Comparison of ENCODE assay signal across 9 cellular contexts in genomic region chr19:39506598-39506943, GRCh38. TPM values are rescaled to one million over a fixed set of nuclear protein-coding genes. Genes with fewer than 3 reads are reported as not detected.
A peak's percentile ranks its signal among the peaks of the same experiment; 100 is the strongest.
DNase-seq lines count a peak whose midpoint lies in the region; ATAC-seq and TF ChIP-seq lines count a peak whose summit lies in the region.
"Had no signal": no experiment of that assay in that cellular context is flagged by ENCODE, and none has a peak within 500 bp of the region (broad histone marks: within the 10 kb centered on the region; RNA-seq: fewer than 3 reads in every experiment).

No MANE protein-coding gene starts in this region.

- no peaks in the 10 kb centered on the region for H3K36me3 ChIP-seq in thoracic aorta

- H3K27me3 Mint-ChIP-seq in activated naive CD4-positive, alpha-beta T cell treated with anti-CD3 and anti-CD28 coated beads, Interleukin-2, amount 10 ng/mL, durations not matched to agents 7 days and 5 days, result peaks cover 79% of the 10 kb centered on the region
- peaks cover 37% of the 10 kb centered on the region for H3K27me3 Mint-ChIP-seq in activated T-helper 2 cell treated with anti-CD3 and anti-CD28 coated beads, Interferon-gamma antibody, Interleukin-2, Interleukin-4, amounts not matched to agents 10 μg/mL and 5 μg/mL and 100 μg/mL, durations not matched to agents 14 hours and 24 hours and 36 hours (ENCODE audit: low read depth)
- H3K27me3 Mint-ChIP-seq in immature natural killer cell (ENCODE audit: low read depth in 3 of 3) (peaks cover 18 to 30% (median 26%) of the 10 kb centered on the region in 3 donors), CD14-positive monocyte (ENCODE audit: low read depth in 3 of 3) (peaks cover 45 to 80% (median 62%) of the 10 kb centered on the region in 3 donors)

- peaks cover 0 to 12% of the 10 kb centered on the region in 2 donors for H3K4me1 ChIP-seq in thoracic aorta (ENCODE audit: control insufficient read depth in 1 of 2, low read depth in 2 of 2)

- DNase-seq in activated naive CD4-positive, alpha-beta T cell treated with anti-CD3 and anti-CD28 coated beads, Interleukin-2, amount 10 ng/mL, durations not matched to agents 7 days and 5 days, result no peak
- no peak for DNase-seq in activated naive CD4-positive, alpha-beta T cell treated with Interleukin-2 at 50 U/mL for 16 hours
- no peak for DNase-seq in activated T-helper 2 cell treated with anti-CD3 and anti-CD28 coated beads, Interferon-gamma antibody, Interleukin-2, Interleukin-4, amounts not matched to agents 10 μg/mL and 5 μg/mL and 100 μg/mL, durations not matched to agents 14 hours and 24 hours and 36 hours (ENCODE audit: low spot score)
- DNase-seq in immature natural killer cell, result no peak
- no peak for DNase-seq in thoracic aorta (ENCODE audit: low spot score)
- DNase-seq in NCI-H2227 treated with DMSO at 0.1 percent for 48 hours (lab: John Stamatoyannopoulos, UW), result no peak
- DNase-seq in CD14-positive monocyte (ENCODE audit: low spot score), result no peak
- DNase-seq: SIG-M5 had no signal

- peak overlapping the region; percentile 58 for H3K4me3 Mint-ChIP-seq in activated naive CD4-positive, alpha-beta T cell treated with anti-CD3 and anti-CD28 coated beads, Interleukin-2, amount 10 ng/mL, durations not matched to agents 7 days and 5 days
- H3K4me3 Mint-ChIP-seq in activated T-helper 2 cell treated with anti-CD3 and anti-CD28 coated beads, Interferon-gamma antibody, Interleukin-2, Interleukin-4, amounts not matched to agents 10 μg/mL and 5 μg/mL and 100 μg/mL, durations not matched to agents 14 hours and 24 hours and 36 hours (ENCODE audit: low read depth), result peak overlapping the region; percentile 51
- H3K4me3 Mint-ChIP-seq in immature natural killer cell (peak overlapping the region in 4 of 5 donors; percentile 62 to 78 (median 70)), CD14-positive monocyte (peak overlapping the region in 1 of 2 donors; percentile 66)

- peaks cover 28% of the 10 kb centered on the region for H3K4me1 Mint-ChIP-seq in activated naive CD4-positive, alpha-beta T cell treated with anti-CD3 and anti-CD28 coated beads, Interleukin-2, amount 10 ng/mL, durations not matched to agents 7 days and 5 days
- peaks cover 17% of the 10 kb centered on the region for H3K4me1 Mint-ChIP-seq in activated T-helper 2 cell treated with anti-CD3 and anti-CD28 coated beads, Interferon-gamma antibody, Interleukin-2, Interleukin-4, amounts not matched to agents 10 μg/mL and 5 μg/mL and 100 μg/mL, durations not matched to agents 14 hours and 24 hours and 36 hours (ENCODE audit: low read depth)
- peaks cover 20 to 21% of the 10 kb centered on the region in 2 donors for H3K4me1 Mint-ChIP-seq in immature natural killer cell
- peaks cover 11% of the 10 kb centered on the region for H3K4me1 Mint-ChIP-seq in CD14-positive monocyte

- no peaks in the 10 kb centered on the region for H3K9me3 Mint-ChIP-seq in activated naive CD4-positive, alpha-beta T cell treated with anti-CD3 and anti-CD28 coated beads, Interleukin-2, amount 10 ng/mL, durations not matched to agents 7 days and 5 days
- H3K9me3 Mint-ChIP-seq in activated T-helper 2 cell treated with anti-CD3 and anti-CD28 coated beads, Interferon-gamma antibody, Interleukin-2, Interleukin-4, amounts not matched to agents 10 μg/mL and 5 μg/mL and 100 μg/mL, durations not matched to agents 14 hours and 24 hours and 36 hours, result no peaks in the 10 kb centered on the region
- H3K9me3 Mint-ChIP-seq in immature natural killer cell (peaks cover 0 to 4% (median 0%) of the 10 kb centered on the region in 6 donors), CD14-positive monocyte (peaks cover 0 to 21% (median 14%) of the 10 kb centered on the region in 7 donors)

- TF ChIP-seq CTCF in thoracic aorta (IDR thresholded peaks at IDR 0.05) (no peak), CD14-positive monocyte (IDR thresholded peaks at IDR 0.05) (no peak)

- peak overlapping the region; percentile 63 for H3K4me3 ChIP-seq in thoracic aorta

- H3K36me3 Mint-ChIP-seq in activated naive CD4-positive, alpha-beta T cell treated with anti-CD3 and anti-CD28 coated beads, Interleukin-2, amount 10 ng/mL, durations not matched to agents 7 days and 5 days, result no peaks in the 10 kb centered on the region
- H3K36me3 Mint-ChIP-seq in activated T-helper 2 cell treated with anti-CD3 and anti-CD28 coated beads, Interferon-gamma antibody, Interleukin-2, Interleukin-4, amounts not matched to agents 10 μg/mL and 5 μg/mL and 100 μg/mL, durations not matched to agents 14 hours and 24 hours and 36 hours (ENCODE audit: low read depth), result no peaks in the 10 kb centered on the region
- H3K36me3 Mint-ChIP-seq in immature natural killer cell (no peaks in the 10 kb centered on the region), CD14-positive monocyte (peaks cover 0 to 5% of the 10 kb centered on the region in 2 donors)

- no peak overlapping the region for H3K27ac ChIP-seq in thoracic aorta

- H3K27ac Mint-ChIP-seq in activated naive CD4-positive, alpha-beta T cell treated with anti-CD3 and anti-CD28 coated beads, Interleukin-2, amount 10 ng/mL, durations not matched to agents 7 days and 5 days, result no peak overlapping the region
- no peak overlapping the region for H3K27ac Mint-ChIP-seq in activated T-helper 2 cell treated with anti-CD3 and anti-CD28 coated beads, Interferon-gamma antibody, Interleukin-2, Interleukin-4, amounts not matched to agents 10 μg/mL and 5 μg/mL and 100 μg/mL, durations not matched to agents 14 hours and 24 hours and 36 hours
- H3K27ac Mint-ChIP-seq in immature natural killer cell, result peak overlapping the region in 1 of 6 donors; percentile 30
- no peak overlapping the region for H3K27ac Mint-ChIP-seq in CD14-positive monocyte

- no peak for ATAC-seq in thoracic aorta (ENCODE audit: insufficient number of reproducible peaks, low FRiP score, low read depth)
- ATAC-seq in GM19463 (IDR thresholded peaks at IDR 0.05; ENCODE audit: unreplicated experiment), result no peak

- H3K9me3 ChIP-seq in thoracic aorta, result no peaks in the 10 kb centered on the region

- CTCF ChIA-PET in activated naive CD4-positive, alpha-beta T cell treated with anti-CD3 and anti-CD28 coated beads, Interleukin-2, amount 10 ng/mL, durations not matched to agents 7 days and 5 days (lab: Charles Lee), result interaction anchor here (1.1 kb wide), 1 partner anchor 66 kb away, joined by 5 read pairs; no protein-coding TSS in a partner anchor

- peaks cover 7% of the 10 kb centered on the region for H3K27me3 ChIP-seq in thoracic aorta (replicated peaks; ENCODE audit: insufficient read depth)

- intact Hi-C loops in activated T-helper 2 cell treated with anti-CD3 and anti-CD28 coated beads, Interferon-gamma antibody, Interleukin-2, Interleukin-4, amounts not matched to agents 10 μg/mL and 5 μg/mL and 100 μg/mL, durations not matched to agents 14 hours and 24 hours and 36 hours (cut with micrococcal nuclease), result no loop called here
- intact Hi-C loops in CD14-positive monocyte (cut with micrococcal nuclease), result no loop called here

RNA-seq across cellular contexts. Expression of gene DLL3, which starts 7.8 kb away (rescaled TPM):
- total RNA-seq in activated T-helper 2 cell treated with anti-CD3 and anti-CD28 coated beads, Interferon-gamma antibody, Interleukin-2, Interleukin-4, amounts not matched to agents 10 μg/mL and 5 μg/mL and 100 μg/mL, durations not matched to agents 14 hours and 24 hours and 36 hours, result 1.6 and 1.8 TPM in 2 replicates
- polyA plus RNA-seq in immature natural killer cell (not detected), CD14-positive monocyte (not detected)
- not detected for total RNA-seq in thoracic aorta

RNA-seq across cellular contexts. Expression of gene SELENOV, which starts 8.4 kb away (rescaled TPM):
- total RNA-seq in activated T-helper 2 cell treated with anti-CD3 and anti-CD28 coated beads, Interferon-gamma antibody, Interleukin-2, Interleukin-4, amounts not matched to agents 10 μg/mL and 5 μg/mL and 100 μg/mL, durations not matched to agents 14 hours and 24 hours and 36 hours, result not detected in 2 replicates
- polyA plus RNA-seq in immature natural killer cell (not detected), CD14-positive monocyte (not detected)
- total RNA-seq in thoracic aorta, result not detected

RNA-seq across cellular contexts. Expression of gene TIMM50, which starts 25.9 kb away (rescaled TPM):
- 110 and 115 TPM in 2 replicates for total RNA-seq in activated T-helper 2 cell treated with anti-CD3 and anti-CD28 coated beads, Interferon-gamma antibody, Interleukin-2, Interleukin-4, amounts not matched to agents 10 μg/mL and 5 μg/mL and 100 μg/mL, durations not matched to agents 14 hours and 24 hours and 36 hours
- polyA plus RNA-seq in immature natural killer cell (10 to 100 TPM; 50.4 to 65.2 (median 58.6) TPM), CD14-positive monocyte (10 to 100 TPM; 43.8 to 54.6 TPM)
- total RNA-seq in thoracic aorta, result 10 to 100 TPM; 25.7 to 51.4 TPM

RNA-seq across cellular contexts. Expression of gene EID2B, which starts 26.1 kb away (rescaled TPM):
- total RNA-seq in activated T-helper 2 cell treated with anti-CD3 and anti-CD28 coated beads, Interferon-gamma antibody, Interleukin-2, Interleukin-4, amounts not matched to agents 10 μg/mL and 5 μg/mL and 100 μg/mL, durations not matched to agents 14 hours and 24 hours and 36 hours, result 3.5 and 4.1 TPM in 2 replicates
- polyA plus RNA-seq in immature natural killer cell, result 1 to 10 TPM; 5.4 to 6.9 (median 5.7) TPM
- 1 to 10 TPM; 5.6 to 6.2 TPM for total RNA-seq in thoracic aorta
- 1 to 10 TPM; 2.4 to 2.6 TPM for polyA plus RNA-seq in CD14-positive monocyte

RNA-seq across cellular contexts. Expression of gene EID2, which starts 33.4 kb away (rescaled TPM):
- total RNA-seq in activated T-helper 2 cell treated with anti-CD3 and anti-CD28 coated beads, Interferon-gamma antibody, Interleukin-2, Interleukin-4, amounts not matched to agents 10 μg/mL and 5 μg/mL and 100 μg/mL, durations not matched to agents 14 hours and 24 hours and 36 hours, result 17.2 and 18.3 TPM in 2 replicates
- polyA plus RNA-seq in immature natural killer cell (10 to 100 TPM; 22.1 to 24.9 (median 22.6) TPM), CD14-positive monocyte (10 to 100 TPM; 12.5 to 20.4 TPM)
- total RNA-seq in thoracic aorta, result 10 to 100 TPM; 11.4 to 12.0 TPM
